ENCODE assay signal across 8 cellular contexts in the genomic region with DNA sequence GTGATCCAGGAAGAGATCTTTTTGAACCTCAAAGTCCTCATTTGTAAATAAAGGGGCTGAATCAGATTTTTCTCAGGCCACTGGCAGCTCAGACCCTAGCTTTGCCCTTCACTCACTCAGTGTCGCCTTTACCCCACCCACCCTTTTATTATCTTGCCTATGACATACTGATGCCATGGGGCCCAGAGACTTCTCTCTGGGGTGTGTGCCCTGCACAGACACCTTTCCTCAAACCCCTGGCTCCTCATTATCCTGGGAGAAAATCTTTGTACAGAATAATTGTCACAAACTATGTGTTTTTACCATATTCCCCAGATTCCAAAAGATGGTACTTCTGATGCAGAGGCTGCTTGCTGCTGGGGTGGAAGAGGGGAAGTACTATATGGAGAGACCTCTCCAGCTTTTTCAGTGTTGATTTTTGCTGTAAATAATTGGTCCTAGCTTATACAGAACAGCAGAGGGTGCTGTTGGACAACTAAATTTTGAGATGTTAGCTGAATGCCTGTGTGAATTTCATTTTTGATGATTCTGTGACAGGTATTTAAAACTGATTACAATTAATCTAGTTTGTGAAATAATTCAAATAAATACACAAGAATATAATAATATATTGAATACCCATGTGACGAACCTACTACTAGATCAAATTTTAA. TPM values are rescaled to one million over a fixed set of nuclear protein-coding genes. Genes with fewer than 3 reads are reported as not detected.
A peak's percentile ranks its signal among the peaks of the same experiment; 100 is the strongest.
DNase-seq lines count a peak whose midpoint lies in the region; ATAC-seq, FAIRE-seq and TF ChIP-seq lines count a peak whose summit lies in the region.

No MANE protein-coding gene starts in this region.

- H3K27me3 ChIP-seq in esophagus squamous epithelium, result peaks cover 0 to 9% (median 0%) of the 10 kb centered on the region in 4 donors
- H3K27me3 ChIP-seq in pancreas, result no peaks in the 10 kb centered on the region

- WGBS in esophagus squamous epithelium, 2 donors, result 19 to 25% methylated on average over 2 of the region's 2 CpGs
- WGBS in pancreas, 2 donors, result 14 to 16% methylated on average over 2 of the region's 2 CpGs

- H3K4me1 ChIP-seq in esophagus squamous epithelium, result no peaks in the 10 kb centered on the region
- H3K4me1 ChIP-seq in pancreas, result no peaks in the 10 kb centered on the region

- POLR2A ChIA-PET in activated CD4-positive, alpha-beta memory T cell treated with anti-CD3 and anti-CD28 coated beads, Interleukin-2, amount 10 ng/mL, durations not matched to agents 7 days and 5 days (lab: Charles Lee), result interaction anchor here (0.7 kb wide), 1 partner anchor 370 kb away, joined by 3 read pairs; no protein-coding TSS in a partner anchor

- H3K4me3 Mint-ChIP-seq in activated CD4-positive, alpha-beta memory T cell treated with anti-CD3 and anti-CD28 coated beads, Interleukin-2, amount 10 ng/mL, durations not matched to agents 7 days and 5 days, result no peak overlapping the region

- CTCF ChIA-PET in activated CD4-positive, alpha-beta memory T cell treated with anti-CD3 and anti-CD28 coated beads, Interleukin-2, amount 10 ng/mL, durations not matched to agents 7 days and 5 days (lab: Charles Lee), result interaction anchor here (0.6 to 3.5 kb wide), 23 partner anchors 9 to 372 kb away, joined by 3 to 36 read pairs (median 6); no protein-coding TSS in a partner anchor

- ATAC-seq in pancreas, result peak in 3 of 4 donors; percentile 66 to 86 (median 75)
- ATAC-seq in activated CD4-positive, CD25-positive, alpha-beta regulatory T cell treated with anti-CD3 and anti-CD28 coated beads, Interleukin-2, amount 50 U/mL, for 24 hours, result no peak

- H3K4me3 ChIP-seq in AG10803 (ENCODE audit: low read length) (no peak overlapping the region), SK-N-MC (no peak overlapping the region), esophagus squamous epithelium (no peak overlapping the region), pancreas (no peak overlapping the region)

- no peaks in the 10 kb centered on the region for H3K36me3 Mint-ChIP-seq in activated CD4-positive, alpha-beta memory T cell treated with anti-CD3 and anti-CD28 coated beads, Interleukin-2, amount 10 ng/mL, durations not matched to agents 7 days and 5 days (ENCODE audit: low read depth)

- peak; percentile 65 for TF ChIP-seq CTCF in AG10803 (conservative IDR thresholded peaks at IDR 0.05; ENCODE audit: low read length)
- peak in 5 of 6 experiments; percentile 42 to 64 (median 54) for TF ChIP-seq CTCF in esophagus squamous epithelium (IDR thresholded peaks at IDR 0.05)
- peak in 3 of 4 donors; percentile 50 to 53 (median 52) for TF ChIP-seq CTCF in pancreas (IDR thresholded peaks at IDR 0.05)

- H3K27me3 Mint-ChIP-seq in activated CD4-positive, alpha-beta memory T cell treated with anti-CD3 and anti-CD28 coated beads, Interleukin-2, amount 10 ng/mL, durations not matched to agents 7 days and 5 days, result peaks cover 11% of the 10 kb centered on the region

- H3K27ac ChIP-seq in SK-N-MC, result no peak overlapping the region
- no peak overlapping the region for H3K27ac ChIP-seq in esophagus squamous epithelium
- H3K27ac ChIP-seq in pancreas, result no peak overlapping the region

- H3K4me1 Mint-ChIP-seq in activated CD4-positive, alpha-beta memory T cell treated with anti-CD3 and anti-CD28 coated beads, Interleukin-2, amount 10 ng/mL, durations not matched to agents 7 days and 5 days, result no peaks in the 10 kb centered on the region

- TF ChIP-seq POLR2A in GM12892 (IDR thresholded peaks at IDR 0.05; ENCODE audit: low read depth, low read length), result no peak
- no peak for TF ChIP-seq POLR2A in esophagus squamous epithelium (IDR thresholded peaks at IDR 0.05)

- no peak overlapping the region for H3K9ac ChIP-seq in SK-N-MC (ENCODE audit: insufficient read length)

- no peaks in the 10 kb centered on the region for H3K36me3 ChIP-seq in SK-N-MC (ENCODE audit: insufficient read depth, low read length)
- no peaks in the 10 kb centered on the region for H3K36me3 ChIP-seq in esophagus squamous epithelium
- H3K36me3 ChIP-seq in pancreas, result no peaks in the 10 kb centered on the region

- H3K27ac Mint-ChIP-seq in activated CD4-positive, alpha-beta memory T cell treated with anti-CD3 and anti-CD28 coated beads, Interleukin-2, amount 10 ng/mL, durations not matched to agents 7 days and 5 days, result no peak overlapping the region

- H3K9me3 Mint-ChIP-seq in activated CD4-positive, alpha-beta memory T cell treated with anti-CD3 and anti-CD28 coated beads, Interleukin-2, amount 10 ng/mL, durations not matched to agents 7 days and 5 days, result no peaks in the 10 kb centered on the region

- FAIRE-seq in GM12892 (lab: Jason Lieb, UNC) (peak; percentile 73), pancreas (lab: Jason Lieb, UNC) (peak; percentile 5)

- peak; percentile 52 for DNase-seq in AG10803 (ENCODE audit: low read depth)
- DNase-seq in GM12892 (ENCODE audit: insufficient read length), result no peak
- peak; percentile 26 for DNase-seq in LHCN-M2 (ENCODE audit: low read depth)
- peak; percentile 57 for DNase-seq in SK-N-MC (ENCODE audit: low read depth, low spot score)
- no peak for DNase-seq in esophagus squamous epithelium (lab: John Stamatoyannopoulos, UW)
- DNase-seq in pancreas, result no peak
- DNase-seq in activated CD4-positive, alpha-beta memory T cell treated with anti-CD3 and anti-CD28 coated beads, Interleukin-2, amount 10 ng/mL, durations not matched to agents 7 days and 5 days, result no peak

- H3K9me3 ChIP-seq in SK-N-MC (ENCODE audit: low read depth, low read length), result no peaks in the 10 kb centered on the region
- H3K9me3 ChIP-seq in esophagus squamous epithelium, result no peaks in the 10 kb centered on the region
- no peaks in the 10 kb centered on the region for H3K9me3 ChIP-seq in pancreas

- intact Hi-C loops in esophagus squamous epithelium (cut with DNase I) (no loop called here), pancreas (cut with DNase I) (loop anchor here in 1 of 3 donors (5.0 kb wide), 1 partner anchor 255 kb away; no protein-coding TSS in a partner anchor)

RNA-seq across cellular contexts. Expression of gene DCD, which starts 53.9 kb away (rescaled TPM):
- polyA plus RNA-seq in GM12892 (2012; ENCODE audit: missing spikeins), result not detected
- total RNA-seq in LHCN-M2 (2014; rRNA removed) (not detected in 2 replicates), esophagus squamous epithelium (not detected), pancreas (not detected)
- polyA plus RNA-seq in LHCN-M2 (2012), result not detected
- not detected for polyA plus RNA-seq in pancreas
- not detected for total RNA-seq in activated CD4-positive, alpha-beta memory T cell treated with anti-CD3 and anti-CD28 coated beads, Interleukin-2, amount 10 ng/mL, durations not matched to agents 7 days and 5 days

Comparison
In these comparisons a context has a peak if more than half of its experiments do, and no peak if none do; other contexts are left out.
1. DNase-seq: peak in AG10803 (single experiment), LHCN-M2 (single experiment) and SK-N-MC (single experiment); none in GM12892 (single experiment), esophagus squamous epithelium (single experiment), pancreas (0 of 6) and activated CD4-positive, alpha-beta memory T cell treated with anti-CD3 and anti-CD28 coated beads, Interleukin-2, amount 10 ng/mL, durations not matched to agents 7 days and 5 days (single experiment).
2. ATAC-seq: peak in pancreas (3 of 4); none in activated CD4-positive, CD25-positive, alpha-beta regulatory T cell treated with anti-CD3 and anti-CD28 coated beads, Interleukin-2, amount 50 U/mL, for 24 hours (0 of 2).
3. Peak in every context shown above with its lines, with median percentiles within 50 percentile points of each other: CTCF ChIP-seq.